12 cellular contexts compared by ENCODE assay signal in the genomic region with DNA sequence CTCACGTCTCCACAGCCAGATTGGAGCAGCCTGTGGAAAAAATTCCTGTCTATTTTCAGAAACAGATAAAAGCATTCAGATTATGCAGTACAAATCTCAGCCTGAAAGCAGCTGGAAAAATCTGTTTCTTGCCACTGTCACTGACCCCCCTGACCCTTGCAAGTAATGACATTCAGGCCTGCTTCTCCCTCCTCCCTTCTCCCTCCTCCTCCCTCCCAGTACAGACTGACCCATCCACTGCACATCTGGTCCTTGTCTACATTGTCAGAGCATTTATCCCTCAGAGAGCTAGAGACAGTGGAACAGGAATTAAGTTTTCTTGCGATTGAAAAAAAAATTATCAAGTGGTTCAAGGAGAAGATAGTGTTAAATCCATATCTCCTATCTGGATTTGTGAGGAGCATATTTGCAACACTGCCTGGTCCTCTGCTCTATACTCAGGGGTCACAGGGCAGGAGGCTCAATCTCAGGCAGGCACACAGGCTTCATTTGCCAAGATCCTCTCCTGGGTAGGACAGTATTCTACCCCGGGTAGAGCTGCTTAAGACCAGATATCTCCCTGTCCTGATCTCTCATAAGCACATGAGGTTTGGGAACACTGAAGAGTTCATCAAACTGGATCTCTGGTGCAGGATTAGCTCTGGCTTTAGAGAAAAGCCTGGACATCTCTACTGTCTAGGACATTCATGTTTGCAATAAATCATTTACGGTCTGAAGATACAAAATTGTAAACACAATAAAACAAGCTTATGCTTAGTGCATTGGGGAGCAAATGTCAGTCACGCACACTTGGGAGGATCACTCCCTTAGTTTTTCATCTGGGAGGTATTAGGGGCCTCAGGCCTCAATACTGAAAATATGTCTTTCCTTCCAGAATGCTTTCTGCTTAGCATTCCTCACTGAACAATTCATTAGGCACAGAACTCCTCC. TPM values are rescaled to one million over a fixed set of nuclear protein-coding genes. Genes with fewer than 3 reads are reported as not detected.
DNase-seq lines count a peak whose midpoint lies in the region; ATAC-seq and TF ChIP-seq lines count a peak whose summit lies in the region.
"Had no signal": no experiment of that assay in that cellular context is flagged by ENCODE, and none has a peak within 500 bp of the region (broad histone marks: within the 10 kb centered on the region; RNA-seq: fewer than 3 reads in every experiment).

No MANE protein-coding gene starts in this region.

- H3K27ac ChIP-seq in muscle layer of duodenum (ENCODE audit: low read length) (peak overlapping the region; percentile 69), upper lobe of left lung (peak overlapping the region in 3 of 4 donors; percentile 44 to 59 (median 50))

- peaks cover 20% of the 10 kb centered on the region for H3K4me1 Mint-ChIP-seq in stimulated activated memory B cell treated with anti-CD40 and anti-IgM and Interleukin-4, amounts not matched to agents 10 μg/mL and 1 μg/mL and 100 μg/mL, for 72 hours

- no peak for TF ChIP-seq POLR2A in upper lobe of left lung (IDR thresholded peaks at IDR 0.05)

- WGBS in upper lobe of left lung, 2 donors = 69 to 73% methylated on average over 4 to 5 of the region's 5 CpGs

- no peak for TF ChIP-seq CTCF in upper lobe of left lung (IDR thresholded peaks at IDR 0.05)

- TF ChIP-seq EP300 in upper lobe of left lung (IDR thresholded peaks at IDR 0.05) = peak in 1 of 4 donors; percentile 7

- peak; percentile 14 for DNase-seq in amniotic epithelial cell (ENCODE audit: low read depth)
- no peak for DNase-seq in Right ventricle myocardium superior
- DNase-seq in upper lobe of left lung = no peak
- no peak for DNase-seq in NCI-H2196 (lab: John Stamatoyannopoulos, UW; ENCODE audit: unreplicated experiment)
- DNase-seq: activated CD4-positive, alpha-beta T cell treated with anti-CD3 and anti-CD28 coated beads for 48 hours; activated naive CD4-positive, alpha-beta T cell; head of caudate nucleus had no signal

- H3K27me3 ChIP-seq in muscle layer of duodenum (ENCODE audit: low read depth, low read length) (no peaks in the 10 kb centered on the region), upper lobe of left lung (no peaks in the 10 kb centered on the region)

- no peaks in the 10 kb centered on the region for H3K9me3 ChIP-seq in muscle layer of duodenum (ENCODE audit: control insufficient read depth in 1 of 2, low read length in 2 of 2)
- no peaks in the 10 kb centered on the region for H3K9me3 ChIP-seq in upper lobe of left lung

- intact Hi-C loops in Right ventricle myocardium superior (cut with DNase I) = no loop called here

- H3K36me3 ChIP-seq in muscle layer of duodenum (ENCODE audit: control insufficient read depth in 1 of 2, insufficient read depth in 2 of 2, low read length in 2 of 2) (no peaks in the 10 kb centered on the region), upper lobe of left lung (no peaks in the 10 kb centered on the region)

- H3K4me3 ChIP-seq in muscle layer of duodenum (ENCODE audit: low read depth in 1 of 2, low read length in 2 of 2) (no peak overlapping the region), upper lobe of left lung (no peak overlapping the region)
- H3K4me3 ChIP-seq: GM23338 had no signal

- no peaks in the 10 kb centered on the region for H3K9me3 Mint-ChIP-seq in stimulated activated memory B cell treated with anti-CD40 and anti-IgM and Interleukin-4, amounts not matched to agents 10 μg/mL and 1 μg/mL and 100 μg/mL, for 72 hours

- peaks cover 11 to 38% of the 10 kb centered on the region in 2 donors for H3K4me1 ChIP-seq in muscle layer of duodenum (ENCODE audit: control insufficient read depth in 1 of 2, insufficient read depth in 2 of 2, low read length in 2 of 2)
- peaks cover 14 to 29% (median 17%) of the 10 kb centered on the region in 4 donors for H3K4me1 ChIP-seq in upper lobe of left lung

- peak; percentile 83 for ATAC-seq in Right ventricle myocardium superior (ENCODE audit: poor library complexity)
- ATAC-seq in upper lobe of left lung (ENCODE audit: low FRiP score in 2 of 2) = peak; percentile 50 to 64
- ATAC-seq in activated CD4-positive, CD25-positive, alpha-beta regulatory T cell treated with anti-CD3 and anti-CD28 coated beads, Interleukin-2, amount 50 U/mL, for 24 hours = no peak
- ATAC-seq in GM19035 (IDR thresholded peaks at IDR 0.05; ENCODE audit: unreplicated experiment) = no peak
- ATAC-seq in stimulated activated memory B cell treated with anti-CD40 and anti-IgM and Interleukin-4, amounts not matched to agents 10 μg/mL and 1 μg/mL and 100 μg/mL, for 72 hours = no peak
- ATAC-seq: GM23338 had no signal

- H3K4me3 Mint-ChIP-seq in stimulated activated memory B cell treated with anti-CD40 and anti-IgM and Interleukin-4, amounts not matched to agents 10 μg/mL and 1 μg/mL and 100 μg/mL, for 72 hours = no peak overlapping the region
- H3K4me3 Mint-ChIP-seq: GM23338 had no signal

- no peak overlapping the region for H3K27ac Mint-ChIP-seq in stimulated activated memory B cell treated with anti-CD40 and anti-IgM and Interleukin-4, amounts not matched to agents 10 μg/mL and 1 μg/mL and 100 μg/mL, for 72 hours
- H3K27ac Mint-ChIP-seq: GM23338 had no signal

- H3K27me3 Mint-ChIP-seq in stimulated activated memory B cell treated with anti-CD40 and anti-IgM and Interleukin-4, amounts not matched to agents 10 μg/mL and 1 μg/mL and 100 μg/mL, for 72 hours = no peaks in the 10 kb centered on the region

- H3K36me3 Mint-ChIP-seq in stimulated activated memory B cell treated with anti-CD40 and anti-IgM and Interleukin-4, amounts not matched to agents 10 μg/mL and 1 μg/mL and 100 μg/mL, for 72 hours = no peaks in the 10 kb centered on the region

RNA-seq across cellular contexts. Expression of a gene that starts 34.4 kb away (rescaled TPM):
- total RNA-seq in Right ventricle myocardium superior = 26.3 TPM
- total RNA-seq in upper lobe of left lung = 10 to 100 TPM in 4 of 6 donors, 1 to 10 TPM in 2; 7.0 to 21.9 (median 12.4) TPM

Comparison
In these comparisons a context has a peak if more than half of its experiments do, and no peak if none do; other contexts are left out.
1. ATAC-seq: peak in Right ventricle myocardium superior (single experiment) and upper lobe of left lung (2 of 2); none in activated CD4-positive, CD25-positive, alpha-beta regulatory T cell treated with anti-CD3 and anti-CD28 coated beads, Interleukin-2, amount 50 U/mL, for 24 hours (0 of 2), GM19035 (single experiment) and stimulated activated memory B cell treated with anti-CD40 and anti-IgM and Interleukin-4, amounts not matched to agents 10 μg/mL and 1 μg/mL and 100 μg/mL, for 72 hours (single experiment).